27 cellular contexts compared by ENCODE assay signal in the genomic region with DNA sequence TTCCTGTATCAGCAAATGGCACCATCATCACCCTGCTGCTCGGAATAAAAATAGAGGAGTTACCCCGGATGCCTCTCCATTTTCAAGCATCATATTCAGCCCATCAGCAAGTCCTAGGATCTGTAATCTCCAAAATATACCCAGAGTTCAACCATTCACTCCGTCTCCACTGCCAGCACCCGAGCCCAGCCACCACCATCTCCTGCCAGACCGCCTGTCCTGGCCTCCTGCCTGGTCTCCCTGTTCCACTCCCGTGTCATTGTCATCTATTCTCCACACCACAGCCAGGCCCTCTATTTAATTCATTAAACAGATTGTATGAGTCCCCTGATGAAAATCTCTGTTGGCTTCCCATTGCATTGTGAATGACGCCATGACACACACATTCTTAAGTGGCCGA.
"Had no signal": no experiment of that assay in that cellular context is flagged by ENCODE, and none has a peak within 500 bp of the region (broad histone marks: within the 10 kb centered on the region; RNA-seq: fewer than 3 reads in every experiment).

No MANE protein-coding gene starts in this region.

- H3K36me3 Mint-ChIP-seq: stimulated activated effector memory CD8-positive, alpha-beta T cell treated with anti-CD3 and anti-CD28 coated beads, Interleukin-12 subunit alpha, Interleukin-12 subunit beta, amount 100 ng/mL, for 72 hours; stimulated activated memory B cell treated with anti-CD40 and anti-IgM and Interleukin-4, amounts not matched to agents 10 μg/mL and 1 μg/mL and 100 μg/mL, for 72 hours; stimulated activated naive B cell treated with anti-CD40 and anti-IgM and Interleukin-4, amounts not matched to agents 10 μg/mL and 1 μg/mL and 100 μg/mL, for 72 hours; type B pancreatic cell had no signal

- ATAC-seq: stimulated activated effector memory CD8-positive, alpha-beta T cell treated with anti-CD3 and anti-CD28 coated beads, Interleukin-12 subunit alpha, Interleukin-12 subunit beta, amount 100 ng/mL, for 72 hours; stimulated activated memory B cell treated with anti-CD40 and anti-IgM and Interleukin-4, amounts not matched to agents 10 μg/mL and 1 μg/mL and 100 μg/mL, for 72 hours; stimulated activated naive B cell treated with anti-CD40 and anti-IgM and Interleukin-4, amounts not matched to agents 10 μg/mL and 1 μg/mL and 100 μg/mL, for 72 hours; stimulated activated naive CD8-positive, alpha-beta T cell treated with anti-CD3 and anti-CD28 coated beads, Interleukin-15, amount 100 ng/mL, for 72 hours; stimulated activated naive CD8-positive, alpha-beta T cell treated with anti-CD3 and anti-CD28 coated beads, Interleukin-15, Interleukin-2, amounts not matched to agents 100 U/mL and 50 U/mL, for 24 hours; upper lobe of right lung had no signal

- H3K4me1 ChIP-seq: stomach, suprapubic skin, testis, thyroid gland, tibial artery, upper lobe of left lung, upper lobe of right lung, uterus, vagina had no signal

- H3K36me3 ChIP-seq: stomach, suprapubic skin, thoracic aorta, thyroid gland, tibial artery, tibial nerve, transverse colon, upper lobe of left lung, upper lobe of right lung, uterus, vagina had no signal

- H3K27me3 ChIP-seq: suprapubic skin, testis, thyroid gland, tibial artery, tibial nerve, upper lobe of left lung, uterus, vagina had no signal

- DNase-seq: stimulated activated CD4-positive, alpha-beta T cell treated with anti-CD3 and anti-CD28 coated beads, Interleukin-2, amount 100 ng/mL, for 48 hours; stimulated activated CD4-positive, alpha-beta T cell treated with anti-CD3 and anti-CD28 coated beads, Interleukin-4, amount 100 ng/mL, for 1 hour; stimulated activated CD4-positive, alpha-beta T cell treated with anti-CD3 and anti-CD28 coated beads, Interleukin-4, amount 100 ng/mL, for 24 hours; stimulated activated CD4-positive, alpha-beta T cell treated with anti-CD3 and anti-CD28 coated beads, Interleukin-4, amount 100 ng/mL, for 4 hours; stimulated activated CD8-positive, alpha-beta memory T cell treated with anti-CD3 and anti-CD28 coated beads, Interleukin-4, amount 100 ng/mL, for 48 hours; stimulated activated naive B cell treated with anti-CD40 and anti-IgM and Interleukin-4, amounts not matched to agents 10 μg/mL and 1 μg/mL and 100 μg/mL, for 72 hours; stimulated activated naive CD4-positive, alpha-beta T cell; stimulated activated naive CD4-positive, alpha-beta T cell treated with Interleukin-2 at 50 U/mL for 16 hours; stimulated activated naive CD8-positive, alpha-beta T cell treated with anti-CD3 and anti-CD28 coated beads, Interleukin-15, amount 100 ng/mL, for 72 hours; stimulated activated naive CD8-positive, alpha-beta T cell treated with anti-CD3 and anti-CD28 coated beads, Interleukin-15, Interleukin-2, amounts not matched to agents 100 U/mL and 50 U/mL, for 24 hours; stomach; testis; thyroid gland; tibial artery; transverse colon; trophoblast cell; upper lobe of left lung; upper lobe of right lung; uterus had no signal

- H3K4me3 ChIP-seq: stomach, suprapubic skin, testis, thoracic aorta, thyroid gland, tibial artery, tibial nerve, transverse colon, upper lobe of left lung, upper lobe of right lung, uterus, vagina had no signal

- H3K27ac ChIP-seq: stomach, suprapubic skin, testis, thoracic aorta, thyroid gland, tibial artery, tibial nerve, transverse colon, upper lobe of left lung, upper lobe of right lung, uterus, vagina had no signal

- H3K27ac Mint-ChIP-seq: stimulated activated effector memory CD8-positive, alpha-beta T cell treated with anti-CD3 and anti-CD28 coated beads, Interleukin-12 subunit alpha, Interleukin-12 subunit beta, amount 100 ng/mL, for 72 hours; stimulated activated memory B cell treated with anti-CD40 and anti-IgM and Interleukin-4, amounts not matched to agents 10 μg/mL and 1 μg/mL and 100 μg/mL, for 72 hours; stimulated activated naive B cell treated with anti-CD40 and anti-IgM and Interleukin-4, amounts not matched to agents 10 μg/mL and 1 μg/mL and 100 μg/mL, for 72 hours; stimulated activated naive CD8-positive, alpha-beta T cell treated with anti-CD3 and anti-CD28 coated beads, Interleukin-15, amount 100 ng/mL, for 72 hours; stimulated activated naive CD8-positive, alpha-beta T cell treated with anti-CD3 and anti-CD28 coated beads, Interleukin-15, Interleukin-2, amounts not matched to agents 100 ng/mL and 50 ng/mL, for 24 hours; type B pancreatic cell had no signal

- H3K4me1 Mint-ChIP-seq: stimulated activated effector memory CD8-positive, alpha-beta T cell treated with anti-CD3 and anti-CD28 coated beads, Interleukin-12 subunit alpha, Interleukin-12 subunit beta, amount 100 ng/mL, for 72 hours; stimulated activated memory B cell treated with anti-CD40 and anti-IgM and Interleukin-4, amounts not matched to agents 10 μg/mL and 1 μg/mL and 100 μg/mL, for 72 hours; stimulated activated naive B cell treated with anti-CD40 and anti-IgM and Interleukin-4, amounts not matched to agents 10 μg/mL and 1 μg/mL and 100 μg/mL, for 72 hours; stimulated activated naive CD8-positive, alpha-beta T cell treated with anti-CD3 and anti-CD28 coated beads, Interleukin-15, amount 100 ng/mL, for 72 hours had no signal

- H3K9me3 Mint-ChIP-seq: stimulated activated effector memory CD8-positive, alpha-beta T cell treated with anti-CD3 and anti-CD28 coated beads, Interleukin-12 subunit alpha, Interleukin-12 subunit beta, amount 100 ng/mL, for 72 hours; stimulated activated naive B cell treated with anti-CD40 and anti-IgM and Interleukin-4, amounts not matched to agents 10 μg/mL and 1 μg/mL and 100 μg/mL, for 72 hours; stimulated activated naive CD8-positive, alpha-beta T cell treated with anti-CD3 and anti-CD28 coated beads, Interleukin-15, Interleukin-2, amounts not matched to agents 100 ng/mL and 50 ng/mL, for 24 hours; type B pancreatic cell had no signal

- H3K27me3 Mint-ChIP-seq: stimulated activated memory B cell treated with anti-CD40 and anti-IgM and Interleukin-4, amounts not matched to agents 10 μg/mL and 1 μg/mL and 100 μg/mL, for 72 hours had no signal

- H3K9me3 ChIP-seq: stomach, testis, thoracic aorta, thyroid gland, tibial artery, tibial nerve, transverse colon, upper lobe of left lung, upper lobe of right lung, uterus, vagina had no signal

- H3K4me3 Mint-ChIP-seq: stimulated activated effector memory CD8-positive, alpha-beta T cell treated with anti-CD3 and anti-CD28 coated beads, Interleukin-12 subunit alpha, Interleukin-12 subunit beta, amount 100 ng/mL, for 72 hours; stimulated activated memory B cell treated with anti-CD40 and anti-IgM and Interleukin-4, amounts not matched to agents 10 μg/mL and 1 μg/mL and 100 μg/mL, for 72 hours; stimulated activated naive B cell treated with anti-CD40 and anti-IgM and Interleukin-4, amounts not matched to agents 10 μg/mL and 1 μg/mL and 100 μg/mL, for 72 hours; stimulated activated naive CD8-positive, alpha-beta T cell treated with anti-CD3 and anti-CD28 coated beads, Interleukin-15, amount 100 ng/mL, for 72 hours; stimulated activated naive CD8-positive, alpha-beta T cell treated with anti-CD3 and anti-CD28 coated beads, Interleukin-15, Interleukin-2, amounts not matched to agents 100 ng/mL and 50 ng/mL, for 24 hours; type B pancreatic cell had no signal
